24 cellular contexts compared by ENCODE assay signal in the genomic region with DNA sequence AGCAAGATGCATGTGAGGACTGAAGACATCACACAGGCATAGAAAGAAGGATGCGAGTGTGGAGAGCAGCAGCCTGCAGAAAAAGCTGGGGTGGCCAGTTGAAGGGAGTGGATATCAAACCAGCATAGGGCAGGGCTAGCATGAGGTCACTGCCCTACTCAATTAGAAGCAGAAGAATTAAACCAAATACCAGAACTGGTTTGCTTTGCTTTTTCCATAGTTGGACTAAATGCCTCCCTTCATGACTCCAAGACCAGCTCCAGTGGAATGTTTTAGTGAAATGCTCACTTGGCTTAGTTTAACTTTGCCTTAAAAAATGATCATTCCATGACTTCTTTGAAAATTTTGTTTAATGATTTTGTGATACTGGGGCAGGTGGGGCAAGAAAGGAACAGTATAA.
"Had no signal": no experiment of that assay in that cellular context is flagged by ENCODE, and none has a peak within 500 bp of the region (broad histone marks: within the 10 kb centered on the region; RNA-seq: fewer than 3 reads in every experiment).

No MANE protein-coding gene starts in this region.

- H3K27me3 ChIP-seq: foreskin keratinocyte, pancreas, stomach, transverse colon had no signal

- H3K4me1 Mint-ChIP-seq: immature natural killer cell, natural killer cell had no signal

- H3K27ac ChIP-seq: foreskin keratinocyte, left ventricle myocardium inferior, lower lobe of right lung, pancreas, stomach, thoracic aorta, transverse colon had no signal

- H3K36me3 ChIP-seq: left ventricle myocardium inferior, lower lobe of right lung, pancreas, stomach, thoracic aorta, transverse colon had no signal

- H3K27me3 Mint-ChIP-seq: memory B cell, progenitor cell of endocrine pancreas had no signal

- H3K4me3 Mint-ChIP-seq: endodermal cell, immature natural killer cell, memory B cell, mesothelial cell of epicardium, natural killer cell, neural crest cell had no signal

- ATAC-seq: foreskin keratinocyte, left cardiac atrium, lower lobe of right lung, natural killer cell, pancreas, right cardiac atrium had no signal

- H3K9me3 Mint-ChIP-seq: endodermal cell, immature natural killer cell, memory B cell, mesothelial cell of epicardium, natural killer cell, neural crest cell had no signal

- H3K27ac Mint-ChIP-seq: endodermal cell, immature natural killer cell, memory B cell, mesothelial cell of epicardium, natural killer cell, progenitor cell of endocrine pancreas had no signal

- H3K4me1 ChIP-seq: foreskin keratinocyte, pancreas, transverse colon had no signal

- H3K36me3 Mint-ChIP-seq: memory B cell, mesothelial cell of epicardium, natural killer cell had no signal

- H3K4me3 ChIP-seq: left ventricle myocardium inferior, lower lobe of right lung, pancreas, stomach, thoracic aorta, transverse colon had no signal

- DNase-seq: dermis blood vessel endothelial cell; effector CD4-positive, alpha-beta T cell; endodermal cell; foreskin keratinocyte; immature natural killer cell; kidney; left cardiac atrium; left ventricle myocardium inferior; lower lobe of right lung; natural killer cell; occipital lobe; pancreas; right cardiac atrium; small intestine; stimulated activated CD4-positive, alpha-beta T cell treated with anti-CD3 and anti-CD28 coated beads, Interleukin-12 subunit alpha, Interleukin-12 subunit beta, amount 100 ng/mL, for 4 hours; stimulated activated naive CD4-positive, alpha-beta T cell; stomach; substantia nigra; transverse colon had no signal

- H3K9me3 ChIP-seq: left ventricle myocardium inferior, lower lobe of right lung, pancreas, stomach, thoracic aorta, transverse colon had no signal
